1 cellular context compared by ENCODE assay signal in the genomic region with DNA sequence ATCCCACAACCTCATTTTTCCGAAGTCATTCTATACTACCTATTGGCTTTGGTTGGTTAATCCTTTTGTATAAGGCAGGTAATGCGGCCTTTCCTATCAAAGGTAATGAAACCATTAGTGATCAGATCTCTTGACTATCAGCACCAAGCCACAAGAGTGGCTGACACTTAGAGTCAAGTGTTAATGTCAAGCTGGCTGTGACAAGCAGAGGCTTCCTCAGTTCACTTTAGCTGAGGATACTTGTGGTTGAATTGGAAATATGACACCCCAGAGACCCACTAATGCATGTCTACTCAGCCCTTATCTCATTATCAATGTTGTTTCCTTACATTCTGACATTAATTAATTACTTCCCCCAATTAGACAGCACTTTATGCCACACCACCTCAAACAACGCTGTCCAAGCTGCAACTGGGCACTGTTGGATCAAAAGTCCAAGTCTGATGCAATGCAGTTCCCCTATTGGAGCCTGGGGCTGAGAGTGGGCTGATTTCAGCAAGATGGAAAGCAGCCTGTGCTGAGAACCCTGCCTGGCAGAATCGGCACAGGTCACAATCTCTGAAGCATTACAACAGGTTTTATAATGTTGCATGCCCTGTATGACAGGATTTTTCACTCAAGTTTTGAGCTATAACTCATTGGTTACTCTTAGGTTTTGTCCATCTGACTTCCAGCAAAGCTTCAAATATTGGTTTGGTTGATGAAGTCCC.
TF ChIP-seq lines count a peak whose summit lies in the region.

No MANE protein-coding gene starts in this region.

TF ChIP-seq in IMR-90, 13 proteins besides CTCF, POLR2A, EP300 and RAD21:
- TF ChIP-seq MAZ (IDR thresholded peaks at IDR 0.05; ENCODE audit: borderline replicate concordance, low read depth, low read length), result no peak
- TF ChIP-seq CHD1 (IDR thresholded peaks at IDR 0.05; ENCODE audit: low read depth, low read length), result no peak
- TF ChIP-seq MXI1 (IDR thresholded peaks at IDR 0.05; ENCODE audit: borderline replicate concordance, low read depth, low read length), result no peak
- TF ChIP-seq, protein P1, sequence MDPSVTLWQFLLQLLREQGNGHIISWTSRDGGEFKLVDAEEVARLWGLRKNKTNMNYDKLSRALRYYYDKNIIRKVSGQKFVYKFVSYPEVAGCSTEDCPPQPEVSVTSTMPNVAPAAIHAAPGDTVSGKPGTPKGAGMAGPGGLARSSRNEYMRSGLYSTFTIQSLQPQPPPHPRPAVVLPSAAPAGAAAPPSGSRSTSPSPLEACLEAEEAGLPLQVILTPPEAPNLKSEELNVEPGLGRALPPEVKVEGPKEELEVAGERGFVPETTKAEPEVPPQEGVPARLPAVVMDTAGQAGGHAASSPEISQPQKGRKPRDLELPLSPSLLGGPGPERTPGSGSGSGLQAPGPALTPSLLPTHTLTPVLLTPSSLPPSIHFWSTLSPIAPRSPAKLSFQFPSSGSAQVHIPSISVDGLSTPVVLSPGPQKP (IDR thresholded peaks at IDR 0.05; ENCODE audit: borderline replicate concordance, low read depth, low read length), result no peak
- TF ChIP-seq BHLHE40 (IDR thresholded peaks at IDR 0.05; ENCODE audit: low read depth, low read length), result no peak
- peak; percentile 44 for TF ChIP-seq CEBPB (IDR thresholded peaks at IDR 0.05; ENCODE audit: low read depth, low read length)
- TF ChIP-seq SMC3 (IDR thresholded peaks at IDR 0.05; ENCODE audit: low read depth, low read length), result no peak
- no peak for TF ChIP-seq MAFK (IDR thresholded peaks at IDR 0.05; ENCODE audit: low read depth, low read length)
- TF ChIP-seq RCOR1 (IDR thresholded peaks at IDR 0.05; ENCODE audit: insufficient replicate concordance, low read length), result no peak
